8 cellular contexts compared by ENCODE assay signal in genomic region chr12:50517456-50518048, GRCh38. TPM values are rescaled to one million over a fixed set of nuclear protein-coding genes. Genes with fewer than 3 reads are reported as not detected.
DNase-seq lines count a peak whose midpoint lies in the region; ATAC-seq and TF ChIP-seq lines count a peak whose summit lies in the region.

No MANE protein-coding gene starts in this region.

- CTCF ChIA-PET in OCI-LY7 (lab: Charles Lee; ENCODE audit: unreplicated experiment): no interaction called here

- H3K9me3 ChIP-seq in OCI-LY7 (ENCODE audit: low read length) (no peaks in the 10 kb centered on the region; the same call in 1 of the 2 replicates), tibial artery (no peaks in the 10 kb centered on the region)

- intact Hi-C loops in OCI-LY7 (cut with micrococcal nuclease; ENCODE audit: unreplicated experiment) (no loop called here), tibial artery (cut with DNase I; ENCODE audit: low total_unique reads) (no loop called here)

- H3K27ac Mint-ChIP-seq in stimulated activated naive B cell treated with anti-CD40 and anti-IgM and Interleukin-4, amounts not matched to agents 10 μg/mL and 1 μg/mL and 100 μg/mL, for 72 hours: no peak overlapping the region

- DNase-seq in OCI-LY7 (ENCODE audit: low spot score): peak; percentile 65
- DNase-seq in fibroblast of villous mesenchyme (ENCODE audit: low read depth): peak; percentile 71
- peak; percentile 45 for DNase-seq in stimulated activated naive B cell treated with anti-CD40 and anti-IgM and Interleukin-4, amounts not matched to agents 10 μg/mL and 1 μg/mL and 100 μg/mL, for 72 hours
- no peak for DNase-seq in superior temporal gyrus (ENCODE audit: extremely low spot score)
- no peak for DNase-seq in amniotic stem cell (lab: John Stamatoyannopoulos, UW)
- DNase-seq in tibial artery: no peak

- H4K20me1 ChIP-seq in OCI-LY7 (ENCODE audit: insufficient read depth, low read length): no peaks in the 10 kb centered on the region

- H2AFZ ChIP-seq in OCI-LY7 (ENCODE audit: low read length): no peak overlapping the region

- H3K4me1 ChIP-seq in OCI-LY7 (ENCODE audit: insufficient read depth, low read length, poor library complexity, severe bottlenecking): peaks cover 49% of the 10 kb centered on the region
- peaks cover 0 to 24% (median 0%) of the 10 kb centered on the region in 4 donors for H3K4me1 ChIP-seq in tibial artery

- H3K4me1 Mint-ChIP-seq in stimulated activated naive B cell treated with anti-CD40 and anti-IgM and Interleukin-4, amounts not matched to agents 10 μg/mL and 1 μg/mL and 100 μg/mL, for 72 hours: peaks cover 29 to 36% of the 10 kb centered on the region in 2 donors

- H3K9me3 Mint-ChIP-seq in stimulated activated naive B cell treated with anti-CD40 and anti-IgM and Interleukin-4, amounts not matched to agents 10 μg/mL and 1 μg/mL and 100 μg/mL, for 72 hours: peaks cover 3 to 4% of the 10 kb centered on the region in 2 donors

- H3K36me3 ChIP-seq in OCI-LY7 (ENCODE audit: insufficient read depth, low read length) (peaks cover 10% of the 10 kb centered on the region; the same call in 1 of the 2 replicates), tibial artery (no peaks in the 10 kb centered on the region)

- no TSS peak for BruUV-seq in OCI-LY7 (replicated peaks; lab: Mats Ljungman, UMichigan)

- no peaks in the 10 kb centered on the region for H3K27me3 ChIP-seq in tibial artery

- no peaks in the 10 kb centered on the region for H3K27me3 Mint-ChIP-seq in stimulated activated naive B cell treated with anti-CD40 and anti-IgM and Interleukin-4, amounts not matched to agents 10 μg/mL and 1 μg/mL and 100 μg/mL, for 72 hours

- no peak overlapping the region for H3K4me3 ChIP-seq in OCI-LY7 (ENCODE audit: low read depth, low read length, poor library complexity, severe bottlenecking)
- H3K4me3 ChIP-seq in fibroblast of villous mesenchyme (ENCODE audit: low read depth, low read length): no peak overlapping the region
- no peak overlapping the region for H3K4me3 ChIP-seq in tibial artery

- peaks cover 51% of the 10 kb centered on the region; the same call in 1 of the 2 replicates for H3K79me2 ChIP-seq in OCI-LY7 (ENCODE audit: insufficient read depth, low read depth, low read length)

- H3K4me2 ChIP-seq in OCI-LY7 (ENCODE audit: low read length): peak overlapping the region; percentile 44

- H3K36me3 Mint-ChIP-seq in stimulated activated naive B cell treated with anti-CD40 and anti-IgM and Interleukin-4, amounts not matched to agents 10 μg/mL and 1 μg/mL and 100 μg/mL, for 72 hours: peaks cover 9 to 15% of the 10 kb centered on the region in 2 donors

- no peak overlapping the region for H3K4me3 Mint-ChIP-seq in stimulated activated naive B cell treated with anti-CD40 and anti-IgM and Interleukin-4, amounts not matched to agents 10 μg/mL and 1 μg/mL and 100 μg/mL, for 72 hours

- H3K27ac ChIP-seq in OCI-LY7 (ENCODE audit: low read depth, low read length, poor library complexity, severe bottlenecking) (peak overlapping the region; percentile 58), tibial artery (no peak overlapping the region)

- POLR2A ChIA-PET in OCI-LY7 (lab: Charles Lee): interaction anchor here (0.5 to 1.1 kb wide), 10 partner anchors 8 to 238 kb away, joined by 3 to 6 read pairs (median 3); partner anchors contain the start of gene FAM186A

- H3K9me2 ChIP-seq in OCI-LY7 (ENCODE audit: insufficient read depth, low read length): no peaks in the 10 kb centered on the region

- TF ChIP-seq CTCF in OCI-LY7 (conservative IDR thresholded peaks at IDR 0.05; ENCODE audit: low read length): no peak
- TF ChIP-seq CTCF in fibroblast of villous mesenchyme (IDR thresholded peaks at IDR 0.05; ENCODE audit: insufficient read depth, low read depth, low read length): no peak
- no peak for TF ChIP-seq CTCF in tibial artery (IDR thresholded peaks at IDR 0.05)

- ATAC-seq in GM18858 (IDR thresholded peaks at IDR 0.05; ENCODE audit: unreplicated experiment) (peak; percentile 64), HG02798 (IDR thresholded peaks at IDR 0.05; ENCODE audit: poor library complexity, unreplicated experiment) (peak; percentile 67)
- peak; percentile 88 for ATAC-seq in stimulated activated naive B cell treated with anti-CD40 and anti-IgM and Interleukin-4, amounts not matched to agents 10 μg/mL and 1 μg/mL and 100 μg/mL, for 72 hours (replicated peaks)

RNA-seq across cellular contexts. Expression of gene DIP2B, which starts 12.8 kb away (rescaled TPM):
- 17.0 TPM in 2 replicates for total RNA-seq in OCI-LY7 (2014; rRNA removed; shearing (Covaris generic))
- total RNA-seq in OCI-LY7 (2022) (22.3 and 24.1 TPM in 2 replicates), fibroblast of villous mesenchyme (29.8 and 32.9 TPM in 2 replicates)

Comparison
In these comparisons a context has a peak if more than half of its experiments do, and no peak if none do; other contexts are left out.
1. DNase-seq: peak in OCI-LY7 (single experiment), fibroblast of villous mesenchyme (single experiment) and stimulated activated naive B cell treated with anti-CD40 and anti-IgM and Interleukin-4, amounts not matched to agents 10 μg/mL and 1 μg/mL and 100 μg/mL, for 72 hours (single experiment); none in superior temporal gyrus (single experiment), amniotic stem cell (single experiment) and tibial artery (0 of 2).
2. Peak in every context shown above with its lines, with median percentiles within 50 percentile points of each other: ATAC-seq.